25 cellular contexts compared by ENCODE assay signal in genomic region chr1:7101187-7101586, GRCh38.
DNase-seq lines count a peak whose midpoint lies in the region; TF ChIP-seq lines count a peak whose summit lies in the region.
"Had no signal": no experiment of that assay in that cellular context is flagged by ENCODE, and none has a peak within 500 bp of the region (broad histone marks: within the 10 kb centered on the region; RNA-seq: fewer than 3 reads in every experiment).

No MANE protein-coding gene starts in this region.

- H3K36me3 Mint-ChIP-seq in endodermal cell (ENCODE audit: low read depth), result no peaks in the 10 kb centered on the region
- H3K36me3 Mint-ChIP-seq: CD8-positive, alpha-beta memory T cell had no signal

- TF ChIP-seq CTCF in AG04449 (IDR thresholded peaks at IDR 0.05; ENCODE audit: insufficient read depth, low read length, missing control alignments) (no peak), endodermal cell (conservative IDR thresholded peaks at IDR 0.05) (no peak)

- no peaks in the 10 kb centered on the region for H3K36me3 ChIP-seq in endodermal cell (ENCODE audit: control insufficient read depth, insufficient read depth, low read length)

- CTCF ChIA-PET in AG04449 (lab: Yijun Ruan, JAX), result interaction anchor here (1.1 to 1.7 kb wide), 2 partner anchors 10 to 31 kb away, joined by 3 to 6 read pairs; no protein-coding TSS in a partner anchor

- H3K9ac ChIP-seq in endodermal cell (ENCODE audit: extremely low read depth, low read length, poor library complexity, severe bottlenecking), result no peak overlapping the region
- H3K9ac ChIP-seq: GM23248 had no signal

- POLR2A ChIA-PET in AG04449 (lab: Yijun Ruan, JAX), result no interaction called here

- no peaks in the 10 kb centered on the region for H3K9me3 ChIP-seq in endodermal cell (ENCODE audit: control insufficient read depth, low read length)

- H3K27me3 Mint-ChIP-seq in endodermal cell (ENCODE audit: insufficient read depth), result peaks cover 26% of the 10 kb centered on the region

- no peaks in the 10 kb centered on the region for H3K4me1 Mint-ChIP-seq in endodermal cell
- H3K4me1 Mint-ChIP-seq: CD8-positive, alpha-beta memory T cell had no signal

- H3K4me3 ChIP-seq in AG04449 (ENCODE audit: low read depth, low read length) (no peak overlapping the region), endodermal cell (ENCODE audit: low read length) (no peak overlapping the region)
- H3K4me3 ChIP-seq: GM23248 had no signal

- H3K27me3 ChIP-seq in endodermal cell (ENCODE audit: control insufficient read depth, insufficient read depth, low read length, poor library complexity, severe bottlenecking), result peaks cover 59% of the 10 kb centered on the region

- H3K27ac Mint-ChIP-seq in endodermal cell, result no peak overlapping the region
- H3K27ac Mint-ChIP-seq: CD8-positive, alpha-beta memory T cell had no signal

- H3K9me3 Mint-ChIP-seq in endodermal cell, result no peaks in the 10 kb centered on the region
- H3K9me3 Mint-ChIP-seq: CD8-positive, alpha-beta memory T cell had no signal

- H3K4me1 ChIP-seq in endodermal cell (ENCODE audit: control insufficient read depth, insufficient read depth, low read length), result no peaks in the 10 kb centered on the region

- H3K4me3 Mint-ChIP-seq in endodermal cell, result no peak overlapping the region
- H3K4me3 Mint-ChIP-seq: CD8-positive, alpha-beta memory T cell had no signal

- no peak overlapping the region for H3K27ac ChIP-seq in endodermal cell (ENCODE audit: low read depth, low read length)
- H3K27ac ChIP-seq: C4-2B, GM23248, RWPE1 had no signal

- 83 to 92% methylated on average over 1 to 5 of the region's 5 CpGs for WGBS in endodermal cell (ENCODE audit: insufficient coverage in 1 of 2, insufficient read length in 1 of 2), 2 experiments

- peak; percentile 16 for DNase-seq in AG04449 (ENCODE audit: low read depth, low spot score)
- peak; percentile 21 for DNase-seq in EH (ENCODE audit: low read depth)
- DNase-seq in RPMI7951 (ENCODE audit: low read depth), result peak; percentile 45
- DNase-seq in foreskin melanocyte, result peak; percentile 42
- DNase-seq in DMS153 (lab: John Stamatoyannopoulos, UW), result no peak
- DNase-seq in iPS-NIHi11 (ENCODE audit: low spot score), result no peak
- DNase-seq in endodermal cell, result no peak
- DNase-seq in SW 1271 (lab: John Stamatoyannopoulos, UW), result no peak
- DNase-seq: 8988T; ACHN; AML-193; Calu3; CD8-positive, alpha-beta memory T cell; GM23248; H7; KG1; NCI-H1048; NCI-H1417 treated with DMSO at 0.1 percent for 48 hours; NCI-H1694 treated with DMSO at 0.1 percent for 48 hours; NCI-H2081; NCI-H2227 treated with DMSO at 0.1 percent for 48 hours; NCI-H526 treated with DMSO at 0.1 percent for 48 hours; SHP77 treated with DMSO at 0.1 percent for 48 hours had no signal

Comparison
In these comparisons a context has a peak if more than half of its experiments do, and no peak if none do; other contexts are left out.
1. DNase-seq: peak in AG04449 (single experiment), EH (single experiment), RPMI7951 (single experiment) and foreskin melanocyte (single experiment); none in DMS153 (single experiment), iPS-NIHi11 (single experiment), endodermal cell (single experiment) and SW 1271 (0 of 2).